Comparison of ENCODE assay signal across 8 cellular contexts in the genomic region with DNA sequence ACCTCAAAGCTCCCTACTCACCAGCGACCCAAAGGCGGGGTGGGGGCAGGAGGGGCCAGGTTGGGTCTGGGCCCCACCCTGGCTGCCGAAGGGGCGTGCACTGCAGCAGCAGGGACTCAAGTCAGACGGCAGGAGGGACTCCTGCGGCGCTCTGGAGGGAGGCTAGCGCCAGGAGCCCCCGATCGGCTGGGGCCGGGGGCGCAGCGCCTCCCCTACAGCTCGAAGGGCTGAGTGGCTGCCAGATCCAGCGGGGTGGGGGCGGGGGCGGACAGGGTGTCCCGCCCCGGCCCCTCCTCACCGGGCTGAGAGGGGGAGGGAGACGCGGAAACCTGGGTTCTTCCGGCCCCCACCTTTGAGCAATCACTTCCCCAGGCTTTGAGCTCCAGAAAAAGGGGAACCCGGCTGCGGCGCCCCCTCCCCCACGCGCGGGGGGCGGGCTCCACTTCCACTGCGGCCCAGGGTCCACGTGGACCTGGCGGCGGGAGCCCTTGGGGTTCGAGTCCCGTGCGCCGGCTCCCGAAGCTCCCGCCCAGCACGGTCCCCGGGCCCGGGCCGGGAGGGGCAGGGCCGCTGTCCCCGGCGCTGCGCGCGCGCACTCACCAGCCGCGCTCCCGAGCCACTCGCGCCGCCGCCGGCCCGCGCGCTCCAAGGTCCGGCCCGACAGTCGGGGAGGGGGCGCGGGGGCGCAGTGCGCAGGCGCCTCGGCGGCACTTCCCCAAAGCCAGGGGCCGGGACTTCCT. TPM values are rescaled to one million over a fixed set of nuclear protein-coding genes. Genes with fewer than 3 reads are reported as not detected.
DNase-seq lines count a peak whose midpoint lies in the region; ATAC-seq and TF ChIP-seq lines count a peak whose summit lies in the region.

TSS of gene RGS19 (minus strand) at position 246 of the 740 bp plus-strand sequence. CDS start 2,632 bp downstream, outside the sequence.

- H3K9me3 ChIP-seq in AG04450 (ENCODE audit: control insufficient read depth, insufficient read depth, low read length): no peaks in the 10 kb centered on the region; the same call in 1 of the 2 replicates
- H3K9me3 ChIP-seq in fibroblast of lung (ENCODE audit: control insufficient read depth, insufficient read depth, low read depth, low read length): no peaks in the 10 kb centered on the region

- ATAC-seq in HG03432 (IDR thresholded peaks at IDR 0.05; ENCODE audit: unreplicated experiment) (peak; percentile 50), naive B cell (ENCODE audit: low read depth in 2 of 2) (peak; percentile 45 to 60)

- no peaks in the 10 kb centered on the region for H3K36me3 ChIP-seq in fibroblast of lung (ENCODE audit: control insufficient read depth, insufficient read depth, low read length)

- H3K27me3 Mint-ChIP-seq in naive B cell: peaks cover 0 to 4% (median 4%) of the 10 kb centered on the region in 3 donors

- no peak within 1 kb of the TSS for H3K27ac ChIP-seq in AG04450 (ENCODE audit: low read depth, low read length)
- H3K27ac ChIP-seq in fibroblast of lung (ENCODE audit: insufficient read depth, low read length): peak within 1 kb of the TSS; percentile 14

- no peaks in the 10 kb centered on the region for H3K36me3 Mint-ChIP-seq in naive B cell

- H3K4me3 ChIP-seq in AG04450 (ENCODE audit: low read depth, low read length): peak within 1 kb of the TSS; percentile 68
- peak within 1 kb of the TSS; percentile 58 to 89 (median 76) for H3K4me3 ChIP-seq in fibroblast of lung (replicated peaks in 1 of 4; ENCODE audit: control extremely low read depth in 1 of 4, insufficient read depth in 1 of 4, low read depth in 3 of 4, low read length in 4 of 4)

- H3K4me1 Mint-ChIP-seq in naive B cell: peaks cover 51 to 61% (median 59%) of the 10 kb centered on the region in 3 donors

- no peak for TF ChIP-seq CTCF in AG04450 (IDR thresholded peaks at IDR 0.05; ENCODE audit: low read depth, low read length)
- TF ChIP-seq CTCF in fibroblast of lung (conservative IDR thresholded peaks at IDR 0.05 in 1 of 2, IDR thresholded peaks at IDR 0.05 in 1 of 2; ENCODE audit: low read depth in 1 of 2, low read length in 2 of 2): no peak
- TF ChIP-seq CTCF in subcutaneous adipose tissue (IDR thresholded peaks at IDR 0.05; ENCODE audit: low read depth): no peak

- H2AFZ ChIP-seq in fibroblast of lung (ENCODE audit: low read length): peak within 1 kb of the TSS; percentile 49

- peak within 1 kb of the TSS; percentile 80 to 96 (median 92) for H3K4me3 Mint-ChIP-seq in naive B cell

- CTCF ChIA-PET in AG04450 (lab: Charles Lee): interaction anchor here (0.8 to 1.8 kb wide), 3 partner anchors 9 to 41 kb away, joined by 3 to 5 read pairs (median 4); no protein-coding TSS in a partner anchor

- H3K9ac ChIP-seq in fibroblast of lung (ENCODE audit: insufficient read depth, low read length): peak within 1 kb of the TSS; percentile 55

- H3K27me3 ChIP-seq in AG04450 (ENCODE audit: control insufficient read depth, insufficient read depth, low read length) (peaks cover 8% of the 10 kb centered on the region), fibroblast of lung (ENCODE audit: control insufficient read depth, insufficient read depth, low read length) (peaks cover 8% of the 10 kb centered on the region)

- POLR2A ChIA-PET in AG04450 (lab: Yijun Ruan, JAX): no interaction called here

- peaks cover 10% of the 10 kb centered on the region for H3K4me1 ChIP-seq in fibroblast of lung (ENCODE audit: control insufficient read depth, extremely low read depth, insufficient read depth, low read length)

- no peaks in the 10 kb centered on the region for H3K9me3 Mint-ChIP-seq in naive B cell

- no peak for DNase-seq in AG04450 (ENCODE audit: low read depth, low spot score)
- peak; percentile 91 for DNase-seq in RKO (ENCODE audit: low spot score)
- DNase-seq in activated T-helper 1 cell treated with anti-CD3 and anti-CD28 coated beads, Interleukin-2, amount 50 U/mL, for 16 hours (ENCODE audit: low read depth in 1 of 2, low spot score in 1 of 2): peak; percentile 36 to 52
- DNase-seq in fibroblast of lung (ENCODE audit: low read depth in 2 of 2): peak; percentile 44 to 67
- DNase-seq in naive B cell: peak; percentile 95

- no peaks in the 10 kb centered on the region for H3K79me2 ChIP-seq in fibroblast of lung (ENCODE audit: control insufficient read depth, insufficient read depth, low read length)

- TF ChIP-seq POLR2A in GM18526 (IDR thresholded peaks at IDR 0.05; ENCODE audit: extremely low read depth, insufficient read length): peak; percentile 43

- H4K20me1 ChIP-seq in fibroblast of lung (ENCODE audit: control insufficient read depth, extremely low read depth, insufficient read depth, low read length): no peaks in the 10 kb centered on the region

- H3K4me2 ChIP-seq in fibroblast of lung (ENCODE audit: extremely low read depth, insufficient read depth, low read length): peak within 1 kb of the TSS; percentile 87

- H3K27ac Mint-ChIP-seq in naive B cell: peak within 1 kb of the TSS; percentile 71 to 97 (median 96)

RNA-seq across cellular contexts. Expression of gene RGS19, which starts in this region (rescaled TPM):
- 7.5 and 9.3 TPM in 2 replicates for polyA plus RNA-seq in AG04450 (2011; rRNA removed)
- 5.5 and 8.3 TPM in 2 replicates for polyA minus RNA-seq in AG04450 (2011; rRNA and poly(A)+ RNA removed)
- 9.1 and 11.6 TPM in 2 replicates for total RNA-seq in fibroblast of lung
- 5.5 and 5.8 TPM in 2 replicates for polyA plus RNA-seq in fibroblast of lung
- polyA plus RNA-seq in fibroblast of lung (2012): 8.9 and 9.8 TPM in 2 replicates
- 12.5 and 22.1 TPM in 2 replicates for polyA minus RNA-seq in fibroblast of lung (ENCODE audit: low replicate concordance)
- polyA plus RNA-seq in naive B cell (ENCODE audit: low read depth in 6 of 6): 100 to 1,000 TPM; 112 to 170 (median 132) TPM
- total RNA-seq in subcutaneous adipose tissue: 10 to 100 TPM; 15.6 to 44.5 (median 20.4) TPM

Comparison
In these comparisons a context has a peak if more than half of its experiments do, and no peak if none do; other contexts are left out.
1. RNA of gene RGS19 (polyA plus RNA-seq): 112 to 170 TPM in naive B cell; 7.5 to 9.3 TPM in AG04450 and 5.5 to 9.8 TPM in fibroblast of lung; every median in the first group is over 10 times any median in the second.